In the genomic region with DNA sequence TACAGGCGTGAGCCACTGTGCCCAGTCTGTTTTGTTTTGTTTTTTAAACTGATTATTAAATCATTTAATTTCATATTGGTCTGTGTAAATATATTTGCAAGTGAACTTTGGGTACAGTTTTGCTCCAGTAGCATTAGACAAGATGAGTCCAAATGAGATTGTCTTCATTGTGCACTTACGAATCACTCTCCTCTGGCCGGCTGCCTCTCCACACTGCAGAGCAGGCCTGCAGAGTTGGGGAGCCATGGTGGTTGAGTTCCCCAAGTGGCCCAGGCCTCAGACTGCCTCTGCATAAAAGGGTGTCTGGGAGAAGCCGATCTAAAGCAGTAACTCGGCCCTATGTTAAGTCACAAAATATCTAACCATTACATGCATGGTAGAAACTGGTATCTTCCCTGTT, we compare ENCODE assay signal across 24 cellular contexts.
"Had no signal": no experiment of that assay in that cellular context is flagged by ENCODE, and none has a peak within 500 bp of the region (broad histone marks: within the 10 kb centered on the region; RNA-seq: fewer than 3 reads in every experiment).

No MANE protein-coding gene starts in this region.

- H3K4me3 Mint-ChIP-seq: activated naive CD4-positive, alpha-beta T cell treated with anti-CD3 and anti-CD28 coated beads, Interleukin-2, amount 10 ng/mL, durations not matched to agents 7 days and 5 days; activated T-cell treated with anti-CD3 and anti-CD28 coated beads, Interleukin-2, amount 50 U/mL, for 72 hours; memory B cell; nephron progenitor cell; stimulated activated memory B cell treated with anti-CD40 and anti-IgM and Interleukin-4, amounts not matched to agents 10 μg/mL and 1 μg/mL and 100 μg/mL, for 72 hours; T-helper 2 cell treated with Interferon-gamma antibody and Interleukin-4, amounts not matched to agents 5 μg/mL and 100 μg/mL, for 36 hours had no signal

- H3K27ac ChIP-seq: body of pancreas, cardiac muscle cell, epithelial cell of prostate, stomach, vagina had no signal

- H3K27me3 Mint-ChIP-seq: activated naive CD4-positive, alpha-beta T cell treated with anti-CD3 and anti-CD28 coated beads, Interleukin-2, amount 10 ng/mL, durations not matched to agents 7 days and 5 days had no signal

- H3K4me2 ChIP-seq: smooth muscle cell had no signal

- H3K4me3 ChIP-seq: body of pancreas, cardiac muscle cell, heart left ventricle, smooth muscle cell, stomach, vagina had no signal

- H3K9me3 Mint-ChIP-seq: activated naive CD4-positive, alpha-beta T cell treated with anti-CD3 and anti-CD28 coated beads, Interleukin-2, amount 10 ng/mL, durations not matched to agents 7 days and 5 days; activated T-cell treated with anti-CD3 and anti-CD28 coated beads, Interleukin-2, amount 50 U/mL, for 72 hours; memory B cell; stimulated activated memory B cell treated with anti-CD40 and anti-IgM and Interleukin-4, amounts not matched to agents 10 μg/mL and 1 μg/mL and 100 μg/mL, for 72 hours; T-helper 2 cell treated with Interferon-gamma antibody and Interleukin-4, amounts not matched to agents 5 μg/mL and 100 μg/mL, for 36 hours had no signal

- H3K4me1 Mint-ChIP-seq: activated naive CD4-positive, alpha-beta T cell treated with anti-CD3 and anti-CD28 coated beads, Interleukin-2, amount 10 ng/mL, durations not matched to agents 7 days and 5 days; memory B cell; stimulated activated memory B cell treated with anti-CD40 and anti-IgM and Interleukin-4, amounts not matched to agents 10 μg/mL and 1 μg/mL and 100 μg/mL, for 72 hours had no signal

- H3K36me3 Mint-ChIP-seq: activated naive CD4-positive, alpha-beta T cell treated with anti-CD3 and anti-CD28 coated beads, Interleukin-2, amount 10 ng/mL, durations not matched to agents 7 days and 5 days; memory B cell; stimulated activated memory B cell treated with anti-CD40 and anti-IgM and Interleukin-4, amounts not matched to agents 10 μg/mL and 1 μg/mL and 100 μg/mL, for 72 hours had no signal

- DNase-seq: activated CD4-positive, alpha-beta T cell treated with anti-CD3 and anti-CD28 coated beads, Interleukin-2, amount 50 U/mL, for 48 hours; activated effector memory CD4-positive, alpha-beta T cell treated with Interleukin-2 at 50 U/mL for 16 hours; activated naive CD4-positive, alpha-beta T cell treated with anti-CD3 and anti-CD28 coated beads, Interleukin-2, amount 10 ng/mL, durations not matched to agents 7 days and 5 days; activated T-cell treated with anti-CD3 and anti-CD28 coated beads, Interleukin-2, amount 50 U/mL, for 72 hours; anterior cingulate cortex; body of pancreas; cortex of kidney; heart left ventricle; islet precursor cell; left cardiac atrium; nephron progenitor cell; nucleus accumbens; posterior cingulate gyrus; stimulated activated CD4-positive, alpha-beta T cell treated with anti-CD3 and anti-CD28 coated beads, Interleukin-15, amount 100 ng/mL, for 24 hours; stomach; trophoblast cell had no signal

- ATAC-seq: activated T-cell treated with anti-CD3 and anti-CD28 coated beads, Interleukin-2, amount 50 U/mL, for 72 hours; body of pancreas; heart left ventricle; left cardiac atrium; sciatic nerve; stimulated activated memory B cell treated with anti-CD40 and anti-IgM and Interleukin-4, amounts not matched to agents 10 μg/mL and 1 μg/mL and 100 μg/mL, for 72 hours had no signal

- H3K27me3 ChIP-seq: body of pancreas, cardiac muscle cell, heart left ventricle, stomach, vagina had no signal

- H3K9me3 ChIP-seq: body of pancreas, heart left ventricle, stomach, vagina had no signal

- H3K27ac Mint-ChIP-seq: activated naive CD4-positive, alpha-beta T cell treated with anti-CD3 and anti-CD28 coated beads, Interleukin-2, amount 10 ng/mL, durations not matched to agents 7 days and 5 days; activated T-cell treated with anti-CD3 and anti-CD28 coated beads, Interleukin-2, amount 50 U/mL, for 72 hours; memory B cell; stimulated activated memory B cell treated with anti-CD40 and anti-IgM and Interleukin-4, amounts not matched to agents 10 μg/mL and 1 μg/mL and 100 μg/mL, for 72 hours; T-helper 2 cell treated with Interferon-gamma antibody and Interleukin-4, amounts not matched to agents 5 μg/mL and 100 μg/mL, for 36 hours had no signal
